In genomic region chr10:86111902-86112301, GRCh38 we compare ENCODE assay signal across 21 cellular contexts.
"Had no signal": no experiment of that assay in that cellular context is flagged by ENCODE, and none has a peak within 500 bp of the region (broad histone marks: within the 10 kb centered on the region; RNA-seq: fewer than 3 reads in every experiment).

No MANE protein-coding gene starts in this region.

- H3K27ac Mint-ChIP-seq: mesothelial cell of epicardium; natural killer cell; stimulated activated naive B cell treated with anti-CD40 and anti-IgM and Interleukin-4, amounts not matched to agents 10 μg/mL and 1 μg/mL and 100 μg/mL, for 72 hours; stimulated activated naive CD8-positive, alpha-beta T cell treated with anti-CD3 and anti-CD28 coated beads, Interleukin-15, amount 100 ng/mL, for 72 hours had no signal

- H3K27ac ChIP-seq: epithelial cell of prostate, esophagus muscularis mucosa, gastrocnemius medialis, heart right ventricle, psoas muscle, testis, tibial nerve had no signal

- H3K4me3 Mint-ChIP-seq: mesothelial cell of epicardium; natural killer cell; neural crest cell; stimulated activated naive B cell treated with anti-CD40 and anti-IgM and Interleukin-4, amounts not matched to agents 10 μg/mL and 1 μg/mL and 100 μg/mL, for 72 hours; stimulated activated naive CD8-positive, alpha-beta T cell treated with anti-CD3 and anti-CD28 coated beads, Interleukin-15, amount 100 ng/mL, for 72 hours had no signal

- H3K36me3 ChIP-seq: esophagus muscularis mucosa, gastrocnemius medialis, heart right ventricle, tibial nerve had no signal

- H3K4me3 ChIP-seq: dorsolateral prefrontal cortex, esophagus muscularis mucosa, gastrocnemius medialis, heart right ventricle, psoas muscle, testis, tibial nerve had no signal

- H3K9me3 ChIP-seq: esophagus muscularis mucosa, gastrocnemius medialis, heart right ventricle, psoas muscle, testis, tibial nerve had no signal

- H3K4me1 ChIP-seq: esophagus muscularis mucosa, gastrocnemius medialis, heart right ventricle, psoas muscle, testis, tibial nerve had no signal

- H3K27me3 ChIP-seq: dorsolateral prefrontal cortex, gastrocnemius medialis, testis, tibial nerve had no signal

- H3K4me1 Mint-ChIP-seq: mesothelial cell of epicardium; natural killer cell; neural crest cell; stimulated activated naive CD8-positive, alpha-beta T cell treated with anti-CD3 and anti-CD28 coated beads, Interleukin-15, amount 100 ng/mL, for 72 hours had no signal

- FAIRE-seq: endometrium, islet of Langerhans had no signal

- H3K36me3 Mint-ChIP-seq: mesothelial cell of epicardium; natural killer cell; stimulated activated naive B cell treated with anti-CD40 and anti-IgM and Interleukin-4, amounts not matched to agents 10 μg/mL and 1 μg/mL and 100 μg/mL, for 72 hours had no signal

- DNase-seq: cortex of kidney; dorsolateral prefrontal cortex; effector CD8-positive, alpha-beta T cell; gastrocnemius medialis; heart right ventricle; mammary epithelial cell; natural killer cell; psoas muscle; retina; stimulated activated CD4-positive, alpha-beta T cell treated with anti-CD3 and anti-CD28 coated beads, Interleukin-2, amount 100 ng/mL, for 24 hours; stimulated activated CD4-positive, alpha-beta T cell treated with anti-CD3 and anti-CD28 coated beads, Interleukin-4, amount 100 ng/mL, for 4 hours; stimulated activated naive B cell treated with anti-CD40 and anti-IgM and Interleukin-4, amounts not matched to agents 10 μg/mL and 1 μg/mL and 100 μg/mL, for 72 hours; stimulated activated naive CD8-positive, alpha-beta T cell treated with anti-CD3 and anti-CD28 coated beads, Interleukin-15, amount 100 ng/mL, for 72 hours; testis had no signal

- H3K9me3 Mint-ChIP-seq: mesothelial cell of epicardium; natural killer cell; neural crest cell; stimulated activated naive B cell treated with anti-CD40 and anti-IgM and Interleukin-4, amounts not matched to agents 10 μg/mL and 1 μg/mL and 100 μg/mL, for 72 hours; stimulated activated naive CD8-positive, alpha-beta T cell treated with anti-CD3 and anti-CD28 coated beads, Interleukin-15, amount 100 ng/mL, for 72 hours had no signal
